Comparison of ENCODE assay signal across 19 cellular contexts in the genomic region with DNA sequence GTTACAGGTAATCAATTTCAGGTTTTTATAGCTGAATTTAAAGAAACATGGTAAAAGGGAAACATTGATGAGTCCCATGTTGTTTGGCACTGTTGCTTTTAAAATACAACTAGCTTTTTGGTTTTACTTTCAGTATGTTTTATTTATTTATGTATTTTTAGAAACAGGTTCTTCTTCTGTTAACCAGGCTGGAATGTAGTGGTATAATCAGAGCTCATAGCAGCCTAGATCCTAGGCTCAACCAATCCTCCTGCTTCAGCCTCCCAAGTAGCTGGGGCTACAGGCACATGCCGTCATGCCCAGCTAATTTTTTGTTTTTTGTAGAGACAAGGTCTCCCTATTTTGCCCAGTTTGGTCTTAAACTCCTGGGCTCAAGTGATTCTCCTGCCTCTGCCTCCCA.
"Had no signal": no experiment of that assay in that cellular context is flagged by ENCODE, and none has a peak within 500 bp of the region (broad histone marks: within the 10 kb centered on the region; RNA-seq: fewer than 3 reads in every experiment).

No MANE protein-coding gene starts in this region.

- H3K27me3 ChIP-seq: gastrocnemius medialis, stomach had no signal

- H3K27ac Mint-ChIP-seq: activated CD4-positive, alpha-beta memory T cell treated with anti-CD3 and anti-CD28 coated beads for 36 hours; activated CD8-positive, alpha-beta memory T cell treated with anti-CD3 and anti-CD28 coated beads, Interleukin-2, amount 10 ng/mL, durations not matched to agents 7 days and 5 days; activated naive CD4-positive, alpha-beta T cell treated with anti-CD3 and anti-CD28 coated beads, Interleukin-2, amount 50 U/mL, for 72 hours; activated T-cell treated with anti-CD3 and anti-CD28 coated beads, Interleukin-2, amount 50 U/mL, for 24 hours; dendritic cell treated with granulocyte-macrophage colony-stimulating factor and Interleukin-4, amounts not matched to agents 40 ng/mL and 50 ng/mL, for 4 days; memory B cell; natural killer cell; T-helper 17 cell had no signal

- DNase-seq: activated CD4-positive, alpha-beta memory T cell treated with anti-CD3 and anti-CD28 coated beads for 36 hours; activated CD8-positive, alpha-beta memory T cell treated with anti-CD3 and anti-CD28 coated beads, Interleukin-2, amount 10 ng/mL, durations not matched to agents 7 days and 5 days; activated effector memory CD4-positive, alpha-beta T cell treated with anti-CD3 and anti-CD28 coated beads, Interleukin-2, amount 50 U/mL, for 16 hours; activated T-cell treated with anti-CD3 and anti-CD28 coated beads, Interleukin-2, amount 50 U/mL, for 24 hours; amniotic stem cell; effector memory CD4-positive, alpha-beta T cell; gastrocnemius medialis; islet precursor cell; natural killer cell; right cardiac atrium; stimulated activated CD4-positive, alpha-beta T cell treated with anti-CD3 and anti-CD28 coated beads, Interleukin-1b, Interleukin-23, amount 100 ng/mL, for 48 hours; stomach; T-helper 17 cell; WERI-Rb-1 had no signal

- H3K27ac ChIP-seq: gastrocnemius medialis, WERI-Rb-1 had no signal

- H3K9me3 Mint-ChIP-seq: activated CD4-positive, alpha-beta memory T cell treated with anti-CD3 and anti-CD28 coated beads for 36 hours; activated naive CD4-positive, alpha-beta T cell treated with anti-CD3 and anti-CD28 coated beads, Interleukin-2, amount 50 U/mL, for 72 hours; activated T-cell treated with anti-CD3 and anti-CD28 coated beads, Interleukin-2, amount 50 U/mL, for 24 hours; dendritic cell treated with granulocyte-macrophage colony-stimulating factor and Interleukin-4, amounts not matched to agents 40 ng/mL and 50 ng/mL, for 4 days; memory B cell; natural killer cell had no signal

- FAIRE-seq: urothelium cell line had no signal

- ATAC-seq: activated CD8-positive, alpha-beta memory T cell treated with anti-CD3 and anti-CD28 coated beads, Interleukin-2, amount 10 ng/mL, durations not matched to agents 7 days and 5 days; activated naive CD4-positive, alpha-beta T cell treated with anti-CD3 and anti-CD28 coated beads, Interleukin-2, amount 50 U/mL, for 72 hours; gastrocnemius medialis; natural killer cell; right cardiac atrium; T-helper 17 cell had no signal

- H3K4me3 ChIP-seq: gastrocnemius medialis, prostate gland, stomach had no signal

- H3K9me3 ChIP-seq: gastrocnemius medialis, prostate gland, stomach had no signal

- H3K36me3 Mint-ChIP-seq: activated CD4-positive, alpha-beta memory T cell treated with anti-CD3 and anti-CD28 coated beads for 36 hours; activated naive CD4-positive, alpha-beta T cell treated with anti-CD3 and anti-CD28 coated beads, Interleukin-2, amount 50 U/mL, for 72 hours; memory B cell; natural killer cell had no signal

- H3K27me3 Mint-ChIP-seq: activated CD4-positive, alpha-beta memory T cell treated with anti-CD3 and anti-CD28 coated beads for 36 hours; dendritic cell treated with granulocyte-macrophage colony-stimulating factor and Interleukin-4, amounts not matched to agents 40 ng/mL and 50 ng/mL, for 4 days; memory B cell; T-helper 17 cell had no signal

- H3K4me1 ChIP-seq: gastrocnemius medialis had no signal

- H3K4me1 Mint-ChIP-seq: activated CD8-positive, alpha-beta memory T cell treated with anti-CD3 and anti-CD28 coated beads, Interleukin-2, amount 10 ng/mL, durations not matched to agents 7 days and 5 days; memory B cell; natural killer cell had no signal

- H3K4me3 Mint-ChIP-seq: activated CD4-positive, alpha-beta memory T cell treated with anti-CD3 and anti-CD28 coated beads for 36 hours; activated CD8-positive, alpha-beta memory T cell treated with anti-CD3 and anti-CD28 coated beads, Interleukin-2, amount 10 ng/mL, durations not matched to agents 7 days and 5 days; activated T-cell treated with anti-CD3 and anti-CD28 coated beads, Interleukin-2, amount 50 U/mL, for 24 hours; dendritic cell treated with granulocyte-macrophage colony-stimulating factor and Interleukin-4, amounts not matched to agents 40 ng/mL and 50 ng/mL, for 4 days; memory B cell; natural killer cell; T-helper 17 cell had no signal

- H3K36me3 ChIP-seq: gastrocnemius medialis, prostate gland, WERI-Rb-1 had no signal
